Comparison of ENCODE assay signal across 26 cellular contexts in the genomic region with DNA sequence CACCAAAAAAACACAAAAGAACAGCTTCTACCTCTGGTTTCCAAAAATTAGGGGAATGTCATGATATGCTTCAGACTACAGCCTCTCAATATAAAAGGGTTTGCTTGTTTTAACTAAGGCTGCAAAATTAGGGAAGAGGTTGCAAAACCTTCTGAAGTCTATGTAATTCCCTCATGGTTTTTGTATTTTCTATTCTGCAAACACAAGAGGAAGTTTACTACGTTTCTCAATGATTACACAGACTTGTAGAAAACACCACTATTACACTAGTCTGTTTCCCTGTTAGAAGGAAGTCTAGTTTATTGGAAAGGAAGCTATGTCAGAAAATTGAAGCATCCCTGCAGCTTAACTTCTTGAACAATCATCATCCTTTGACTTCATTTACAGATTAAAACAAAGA.
"Had no signal": no experiment of that assay in that cellular context is flagged by ENCODE, and none has a peak within 500 bp of the region (broad histone marks: within the 10 kb centered on the region; RNA-seq: fewer than 3 reads in every experiment).

No MANE protein-coding gene starts in this region.

- H3K4me1 ChIP-seq: gastrocnemius medialis, prostate gland, testis had no signal

- H3K4me3 ChIP-seq: gastrocnemius medialis, pancreas, prostate gland, skin epidermis, testis had no signal

- ATAC-seq: activated CD4-positive, alpha-beta T cell treated with anti-CD3 and anti-CD28 coated beads for 36 hours; activated CD8-positive, alpha-beta memory T cell treated with anti-CD3 and anti-CD28 coated beads, Interleukin-2, amount 10 ng/mL, durations not matched to agents 7 days and 5 days; activated CD8-positive, alpha-beta T cell treated with anti-CD3 and anti-CD28 coated beads, Interleukin-2, amount 10 ng/mL, durations not matched to agents 7 days and 5 days; activated naive CD8-positive, alpha-beta T cell treated with anti-CD3 and anti-CD28 coated beads, Interleukin-2, amount 50 U/mL, for 24 hours; effector memory CD8-positive, alpha-beta T cell; gastrocnemius medialis; pancreas; sciatic nerve; stimulated activated naive CD8-positive, alpha-beta T cell treated with anti-CD3 and anti-CD28 coated beads, Interleukin-15, Interleukin-2, amounts not matched to agents 100 U/mL and 50 U/mL, for 24 hours had no signal

- H3K27ac ChIP-seq: gastrocnemius medialis, pancreas, prostate gland, skin epidermis, testis had no signal

- H3K9me3 ChIP-seq: gastrocnemius medialis, pancreas, prostate gland, testis had no signal

- H3K36me3 ChIP-seq: gastrocnemius medialis, pancreas, prostate gland had no signal

- H3K27me3 ChIP-seq: gastrocnemius medialis, pancreas, testis had no signal

- DNase-seq: activated CD4-positive, alpha-beta T cell treated with anti-CD3 and anti-CD28 coated beads for 36 hours; activated CD4-positive, CD25-positive, alpha-beta regulatory T cell; activated CD8-positive, alpha-beta memory T cell treated with anti-CD3 and anti-CD28 coated beads, Interleukin-2, amount 10 ng/mL, durations not matched to agents 7 days and 5 days; activated CD8-positive, alpha-beta T cell treated with anti-CD3 and anti-CD28 coated beads, Interleukin-2, amount 10 ng/mL, durations not matched to agents 7 days and 5 days; activated naive CD8-positive, alpha-beta T cell treated with anti-CD3 and anti-CD28 coated beads, Interleukin-2, amount 50 U/mL, for 24 hours; activated T-cell treated with anti-CD3 and anti-CD28 coated beads, Interleukin-2, amount 50 U/mL, for 48 hours; amygdala; caudate nucleus; cortex of kidney; effector memory CD8-positive, alpha-beta T cell; erythroblast; gastrocnemius medialis; glutamatergic neuron; islet precursor cell; mammary epithelial cell; nephron progenitor cell; pancreas; retina; stimulated activated CD4-positive, alpha-beta T cell treated with anti-CD3 and anti-CD28 coated beads, Interleukin-12 subunit alpha, Interleukin-12 subunit beta, amount 100 ng/mL, for 4 hours; stimulated activated CD4-positive, alpha-beta T cell treated with anti-CD3 and anti-CD28 coated beads, Interleukin-4, amount 100 ng/mL, for 1 hour; stimulated activated naive CD8-positive, alpha-beta T cell treated with anti-CD3 and anti-CD28 coated beads, Interleukin-15, Interleukin-2, amounts not matched to agents 100 U/mL and 50 U/mL, for 24 hours; testis; trophoblast cell had no signal
